In the genomic region with DNA sequence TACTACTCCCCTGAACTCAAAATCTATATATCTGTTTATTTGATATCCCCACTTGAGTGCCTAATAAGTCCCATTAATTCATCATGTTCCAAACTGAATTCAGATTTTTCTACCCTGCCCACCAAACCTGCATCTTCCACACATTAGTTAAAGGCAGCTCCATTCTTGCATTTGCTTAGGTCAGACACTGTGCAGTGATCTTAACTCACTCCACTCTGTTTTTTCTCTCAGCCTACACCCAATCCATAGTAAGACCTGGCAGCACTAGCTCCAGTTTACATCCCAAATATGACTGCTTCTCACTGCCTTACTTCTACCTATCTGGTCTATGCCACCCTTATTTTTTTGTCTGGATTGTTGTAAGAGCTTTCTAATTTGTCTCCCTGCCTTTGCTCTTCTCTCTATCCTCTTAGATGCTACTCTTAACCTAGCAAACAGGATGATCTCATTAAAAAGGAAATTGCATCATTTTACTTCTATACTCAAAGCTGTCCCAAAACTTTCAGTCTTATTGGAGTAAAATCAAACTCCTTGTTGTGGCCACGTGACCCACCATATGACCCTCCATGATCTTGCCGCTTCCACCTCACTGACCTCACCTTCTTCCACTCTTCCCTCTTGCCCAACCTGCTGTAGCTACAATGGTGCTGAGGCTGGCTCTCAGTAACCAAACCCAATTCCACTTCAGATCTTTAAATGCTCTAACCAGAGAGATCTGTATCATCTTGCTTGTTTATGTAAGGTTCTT, we compare ENCODE assay signal across 15 cellular contexts.
DNase-seq lines count a peak whose midpoint lies in the region; ATAC-seq and TF ChIP-seq lines count a peak whose summit lies in the region.
"Had no signal": no experiment of that assay in that cellular context is flagged by ENCODE, and none has a peak within 500 bp of the region (broad histone marks: within the 10 kb centered on the region; RNA-seq: fewer than 3 reads in every experiment).

No MANE protein-coding gene starts in this region.

- POLR2A ChIA-PET in WTC11 (lab: Charles Lee): interaction anchor here (0.5 kb wide), 1 partner anchor 13 kb away, joined by 5 read pairs; no protein-coding TSS in a partner anchor

- H3K36me3 Mint-ChIP-seq in activated naive CD4-positive, alpha-beta T cell treated with anti-CD3 and anti-CD28 coated beads for 36 hours (ENCODE audit: low read depth): no peaks in the 10 kb centered on the region
- H3K36me3 Mint-ChIP-seq in activated naive CD4-positive, alpha-beta T cell treated with anti-CD3 and anti-CD28 coated beads, Interleukin-2, amount 10 ng/mL, durations not matched to agents 7 days and 5 days: no peaks in the 10 kb centered on the region
- H3K36me3 Mint-ChIP-seq in WTC11: no peaks in the 10 kb centered on the region
- H3K36me3 Mint-ChIP-seq: CD8-positive, alpha-beta memory T cell had no signal

- no peak overlapping the region for H3K27ac ChIP-seq in caudate nucleus (ENCODE audit: low read depth, low read length)
- H3K27ac ChIP-seq: heart right ventricle, right atrium auricular region had no signal

- ATAC-seq in WTC11: no peak
- ATAC-seq in stimulated activated naive CD8-positive, alpha-beta T cell treated with anti-CD3 and anti-CD28 coated beads, Interleukin-15, Interleukin-2, amounts not matched to agents 100 U/mL and 50 U/mL, for 24 hours: peak; percentile 32
- ATAC-seq in HG03045 (IDR thresholded peaks at IDR 0.05; ENCODE audit: unreplicated experiment): no peak
- ATAC-seq: GM12878, heart right ventricle had no signal

- H3K27me3 Mint-ChIP-seq in activated naive CD4-positive, alpha-beta T cell treated with anti-CD3 and anti-CD28 coated beads for 36 hours (ENCODE audit: low read depth): no peaks in the 10 kb centered on the region
- H3K27me3 Mint-ChIP-seq in activated naive CD4-positive, alpha-beta T cell treated with anti-CD3 and anti-CD28 coated beads, Interleukin-2, amount 10 ng/mL, durations not matched to agents 7 days and 5 days: no peaks in the 10 kb centered on the region
- H3K27me3 Mint-ChIP-seq in WTC11 (ENCODE audit: low read depth): no peaks in the 10 kb centered on the region

- no peak overlapping the region for H3K4me3 Mint-ChIP-seq in activated naive CD4-positive, alpha-beta T cell treated with anti-CD3 and anti-CD28 coated beads for 36 hours
- no peak overlapping the region for H3K4me3 Mint-ChIP-seq in activated naive CD4-positive, alpha-beta T cell treated with anti-CD3 and anti-CD28 coated beads, Interleukin-2, amount 10 ng/mL, durations not matched to agents 7 days and 5 days
- H3K4me3 Mint-ChIP-seq in WTC11: no peak overlapping the region
- H3K4me3 Mint-ChIP-seq: CD8-positive, alpha-beta memory T cell; T-helper 2 cell treated with Interferon-gamma antibody and Interleukin-4, amounts not matched to agents 5 μg/mL and 100 μg/mL, for 36 hours had no signal

- no peak overlapping the region for H3K27ac Mint-ChIP-seq in activated naive CD4-positive, alpha-beta T cell treated with anti-CD3 and anti-CD28 coated beads for 36 hours
- H3K27ac Mint-ChIP-seq in activated naive CD4-positive, alpha-beta T cell treated with anti-CD3 and anti-CD28 coated beads, Interleukin-2, amount 10 ng/mL, durations not matched to agents 7 days and 5 days: no peak overlapping the region
- H3K27ac Mint-ChIP-seq in WTC11: no peak overlapping the region
- H3K27ac Mint-ChIP-seq: CD8-positive, alpha-beta memory T cell; T-helper 2 cell treated with Interferon-gamma antibody and Interleukin-4, amounts not matched to agents 5 μg/mL and 100 μg/mL, for 36 hours had no signal

- no peak for TF ChIP-seq CTCF in WTC11 (IDR thresholded peaks at IDR 0.05)

- peak; percentile 22 for DNase-seq in activated naive CD4-positive, alpha-beta T cell treated with anti-CD3 and anti-CD28 coated beads for 36 hours
- DNase-seq in activated naive CD4-positive, alpha-beta T cell treated with anti-CD3 and anti-CD28 coated beads, Interleukin-2, amount 10 ng/mL, durations not matched to agents 7 days and 5 days: no peak
- peak; percentile 28 for DNase-seq in MV-4-11 (lab: John Stamatoyannopoulos, UW)
- no peak for DNase-seq in WTC11 (ENCODE audit: low spot score)
- DNase-seq in stimulated activated naive CD8-positive, alpha-beta T cell treated with anti-CD3 and anti-CD28 coated beads, Interleukin-15, Interleukin-2, amounts not matched to agents 100 U/mL and 50 U/mL, for 24 hours: no peak
- DNase-seq in caudate nucleus (lab: John Stamatoyannopoulos, UW): no peak
- DNase-seq in glomerular visceral epithelial cell (ENCODE audit: extremely low spot score): no peak
- DNase-seq: activated CD4-positive, CD25-positive, alpha-beta regulatory T cell treated with anti-CD3 and anti-CD28 coated beads, Interleukin-2, amount 50 U/mL, for 72 hours; CD8-positive, alpha-beta memory T cell; heart right ventricle; NCI-H2171 had no signal

- H3K4me1 Mint-ChIP-seq in activated naive CD4-positive, alpha-beta T cell treated with anti-CD3 and anti-CD28 coated beads for 36 hours (ENCODE audit: low read depth): no peaks in the 10 kb centered on the region
- no peaks in the 10 kb centered on the region for H3K4me1 Mint-ChIP-seq in activated naive CD4-positive, alpha-beta T cell treated with anti-CD3 and anti-CD28 coated beads, Interleukin-2, amount 10 ng/mL, durations not matched to agents 7 days and 5 days
- H3K4me1 Mint-ChIP-seq in WTC11: peaks cover 32% of the 10 kb centered on the region
- H3K4me1 Mint-ChIP-seq: CD8-positive, alpha-beta memory T cell had no signal

- intact Hi-C loops in activated naive CD4-positive, alpha-beta T cell treated with anti-CD3 and anti-CD28 coated beads for 36 hours (cut with micrococcal nuclease): loop anchor here (10.0 kb wide), 2 partner anchors 261 to 471 kb away; a partner anchor contains a TSS

- H3K9me3 Mint-ChIP-seq in activated naive CD4-positive, alpha-beta T cell treated with anti-CD3 and anti-CD28 coated beads for 36 hours: no peaks in the 10 kb centered on the region
- H3K9me3 Mint-ChIP-seq in activated naive CD4-positive, alpha-beta T cell treated with anti-CD3 and anti-CD28 coated beads, Interleukin-2, amount 10 ng/mL, durations not matched to agents 7 days and 5 days: no peaks in the 10 kb centered on the region
- no peaks in the 10 kb centered on the region for H3K9me3 Mint-ChIP-seq in WTC11
- H3K9me3 Mint-ChIP-seq: CD8-positive, alpha-beta memory T cell; T-helper 2 cell treated with Interferon-gamma antibody and Interleukin-4, amounts not matched to agents 5 μg/mL and 100 μg/mL, for 36 hours had no signal

- CTCF ChIA-PET in activated naive CD4-positive, alpha-beta T cell treated with anti-CD3 and anti-CD28 coated beads for 36 hours (lab: Charles Lee): no interaction called here
- CTCF ChIA-PET in activated naive CD4-positive, alpha-beta T cell treated with anti-CD3 and anti-CD28 coated beads, Interleukin-2, amount 10 ng/mL, durations not matched to agents 7 days and 5 days (lab: Charles Lee): no interaction called here
- CTCF ChIA-PET in WTC11 (lab: Charles Lee): interaction anchor here (1.1 kb wide), 1 partner anchor 20 kb away, joined by 3 read pairs; no protein-coding TSS in a partner anchor

TF ChIP-seq in WTC11, 78 proteins besides CTCF, POLR2A, EP300 and RAD21:
- TF ChIP-seq GABPB1 (CRISPR knock-in tag; IDR thresholded peaks at IDR 0.05): peak; percentile 58
- TF ChIP-seq, protein P1, sequence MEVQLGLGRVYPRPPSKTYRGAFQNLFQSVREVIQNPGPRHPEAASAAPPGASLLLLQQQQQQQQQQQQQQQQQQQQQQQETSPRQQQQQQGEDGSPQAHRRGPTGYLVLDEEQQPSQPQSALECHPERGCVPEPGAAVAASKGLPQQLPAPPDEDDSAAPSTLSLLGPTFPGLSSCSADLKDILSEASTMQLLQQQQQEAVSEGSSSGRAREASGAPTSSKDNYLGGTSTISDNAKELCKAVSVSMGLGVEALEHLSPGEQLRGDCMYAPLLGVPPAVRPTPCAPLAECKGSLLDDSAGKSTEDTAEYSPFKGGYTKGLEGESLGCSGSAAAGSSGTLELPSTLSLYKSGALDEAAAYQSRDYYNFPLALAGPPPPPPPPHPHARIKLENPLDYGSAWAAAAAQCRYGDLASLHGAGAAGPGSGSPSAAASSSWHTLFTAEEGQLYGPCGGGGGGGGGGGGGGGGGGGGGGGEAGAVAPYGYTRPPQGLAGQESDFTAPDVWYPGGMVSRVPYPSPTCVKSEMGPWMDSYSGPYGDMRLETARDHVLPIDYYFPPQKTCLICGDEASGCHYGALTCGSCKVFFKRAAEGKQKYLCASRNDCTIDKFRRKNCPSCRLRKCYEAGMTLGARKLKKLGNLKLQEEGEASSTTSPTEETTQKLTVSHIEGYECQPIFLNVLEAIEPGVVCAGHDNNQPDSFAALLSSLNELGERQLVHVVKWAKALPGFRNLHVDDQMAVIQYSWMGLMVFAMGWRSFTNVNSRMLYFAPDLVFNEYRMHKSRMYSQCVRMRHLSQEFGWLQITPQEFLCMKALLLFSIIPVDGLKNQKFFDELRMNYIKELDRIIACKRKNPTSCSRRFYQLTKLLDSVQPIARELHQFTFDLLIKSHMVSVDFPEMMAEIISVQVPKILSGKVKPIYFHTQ (CRISPR knock-in tag; IDR thresholded peaks at IDR 0.05): no peak

Comparison
In these comparisons a context has a peak if more than half of its experiments do, and no peak if none do; other contexts are left out.
1. DNase-seq: peak in activated naive CD4-positive, alpha-beta T cell treated with anti-CD3 and anti-CD28 coated beads for 36 hours (single experiment) and MV-4-11 (single experiment); none in activated naive CD4-positive, alpha-beta T cell treated with anti-CD3 and anti-CD28 coated beads, Interleukin-2, amount 10 ng/mL, durations not matched to agents 7 days and 5 days (single experiment), WTC11 (single experiment), stimulated activated naive CD8-positive, alpha-beta T cell treated with anti-CD3 and anti-CD28 coated beads, Interleukin-15, Interleukin-2, amounts not matched to agents 100 U/mL and 50 U/mL, for 24 hours (single experiment), caudate nucleus (0 of 61) and glomerular visceral epithelial cell (single experiment).